In the genomic region with DNA sequence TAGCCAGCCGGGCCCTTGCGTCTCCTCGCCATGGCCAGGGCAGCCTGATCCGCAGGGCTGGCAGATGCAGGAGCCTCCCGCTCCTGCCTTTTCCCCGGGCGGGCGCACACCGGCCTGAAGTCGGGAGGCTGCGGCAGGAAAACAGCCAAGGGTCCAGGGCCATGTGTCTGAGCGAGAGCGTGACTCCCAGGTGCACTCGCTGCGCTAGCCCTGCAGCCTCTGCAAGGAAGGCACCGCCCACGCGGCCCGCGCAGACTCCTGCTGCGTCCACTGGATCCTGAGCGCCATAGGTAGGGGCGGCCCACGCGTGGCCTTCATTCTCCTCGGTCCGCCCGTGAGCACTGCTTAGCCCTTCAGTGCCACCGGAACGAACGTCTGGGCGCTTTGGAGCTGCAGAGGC, we compare ENCODE assay signal across 1 cellular context.
TF ChIP-seq lines count a peak whose summit lies in the region.

No MANE protein-coding gene starts in this region.

TF ChIP-seq in K562, 482 proteins besides CTCF, POLR2A, EP300 and RAD21 (continued from another document):
- TF ChIP-seq NRF1 (conservative IDR thresholded peaks at IDR 0.05 in 1 of 2, IDR thresholded peaks at IDR 0.05 in 1 of 2) (0 out of 4 replicates have a peak, but pooled peaks of 1 of the 2 experiments have one; percentile 18), POLR2G (IDR thresholded peaks at IDR 0.05; ENCODE audit: low read depth, low read length) (0 out of 2 replicates have a peak, but pooled peaks have one; percentile 24), ZSCAN32 (CRISPR knock-in tag; IDR thresholded peaks at IDR 0.05) (no peak), CXXC5 (CRISPR knock-in tag; IDR thresholded peaks at IDR 0.05) (0 out of 2 replicates have a peak, but pooled peaks have one; percentile 41), WHSC1 (IDR thresholded peaks at IDR 0.05; ENCODE audit: low read length) (no peak), RFX1 (IDR thresholded peaks at IDR 0.05) (no peak), ZSCAN29 (IDR thresholded peaks at IDR 0.05) (no peak)
- TF ChIP-seq, protein P1, sequence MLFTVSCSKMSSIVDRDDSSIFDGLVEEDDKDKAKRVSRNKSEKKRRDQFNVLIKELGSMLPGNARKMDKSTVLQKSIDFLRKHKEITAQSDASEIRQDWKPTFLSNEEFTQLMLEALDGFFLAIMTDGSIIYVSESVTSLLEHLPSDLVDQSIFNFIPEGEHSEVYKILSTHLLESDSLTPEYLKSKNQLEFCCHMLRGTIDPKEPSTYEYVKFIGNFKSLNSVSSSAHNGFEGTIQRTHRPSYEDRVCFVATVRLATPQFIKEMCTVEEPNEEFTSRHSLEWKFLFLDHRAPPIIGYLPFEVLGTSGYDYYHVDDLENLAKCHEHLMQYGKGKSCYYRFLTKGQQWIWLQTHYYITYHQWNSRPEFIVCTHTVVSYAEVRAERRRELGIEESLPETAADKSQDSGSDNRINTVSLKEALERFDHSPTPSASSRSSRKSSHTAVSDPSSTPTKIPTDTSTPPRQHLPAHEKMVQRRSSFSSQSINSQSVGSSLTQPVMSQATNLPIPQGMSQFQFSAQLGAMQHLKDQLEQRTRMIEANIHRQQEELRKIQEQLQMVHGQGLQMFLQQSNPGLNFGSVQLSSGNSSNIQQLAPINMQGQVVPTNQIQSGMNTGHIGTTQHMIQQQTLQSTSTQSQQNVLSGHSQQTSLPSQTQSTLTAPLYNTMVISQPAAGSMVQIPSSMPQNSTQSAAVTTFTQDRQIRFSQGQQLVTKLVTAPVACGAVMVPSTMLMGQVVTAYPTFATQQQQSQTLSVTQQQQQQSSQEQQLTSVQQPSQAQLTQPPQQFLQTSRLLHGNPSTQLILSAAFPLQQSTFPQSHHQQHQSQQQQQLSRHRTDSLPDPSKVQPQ (CRISPR knock-in tag; IDR thresholded peaks at IDR 0.05; ENCODE audit: borderline replicate concordance) = no peak
- TF ChIP-seq, protein P2, sequence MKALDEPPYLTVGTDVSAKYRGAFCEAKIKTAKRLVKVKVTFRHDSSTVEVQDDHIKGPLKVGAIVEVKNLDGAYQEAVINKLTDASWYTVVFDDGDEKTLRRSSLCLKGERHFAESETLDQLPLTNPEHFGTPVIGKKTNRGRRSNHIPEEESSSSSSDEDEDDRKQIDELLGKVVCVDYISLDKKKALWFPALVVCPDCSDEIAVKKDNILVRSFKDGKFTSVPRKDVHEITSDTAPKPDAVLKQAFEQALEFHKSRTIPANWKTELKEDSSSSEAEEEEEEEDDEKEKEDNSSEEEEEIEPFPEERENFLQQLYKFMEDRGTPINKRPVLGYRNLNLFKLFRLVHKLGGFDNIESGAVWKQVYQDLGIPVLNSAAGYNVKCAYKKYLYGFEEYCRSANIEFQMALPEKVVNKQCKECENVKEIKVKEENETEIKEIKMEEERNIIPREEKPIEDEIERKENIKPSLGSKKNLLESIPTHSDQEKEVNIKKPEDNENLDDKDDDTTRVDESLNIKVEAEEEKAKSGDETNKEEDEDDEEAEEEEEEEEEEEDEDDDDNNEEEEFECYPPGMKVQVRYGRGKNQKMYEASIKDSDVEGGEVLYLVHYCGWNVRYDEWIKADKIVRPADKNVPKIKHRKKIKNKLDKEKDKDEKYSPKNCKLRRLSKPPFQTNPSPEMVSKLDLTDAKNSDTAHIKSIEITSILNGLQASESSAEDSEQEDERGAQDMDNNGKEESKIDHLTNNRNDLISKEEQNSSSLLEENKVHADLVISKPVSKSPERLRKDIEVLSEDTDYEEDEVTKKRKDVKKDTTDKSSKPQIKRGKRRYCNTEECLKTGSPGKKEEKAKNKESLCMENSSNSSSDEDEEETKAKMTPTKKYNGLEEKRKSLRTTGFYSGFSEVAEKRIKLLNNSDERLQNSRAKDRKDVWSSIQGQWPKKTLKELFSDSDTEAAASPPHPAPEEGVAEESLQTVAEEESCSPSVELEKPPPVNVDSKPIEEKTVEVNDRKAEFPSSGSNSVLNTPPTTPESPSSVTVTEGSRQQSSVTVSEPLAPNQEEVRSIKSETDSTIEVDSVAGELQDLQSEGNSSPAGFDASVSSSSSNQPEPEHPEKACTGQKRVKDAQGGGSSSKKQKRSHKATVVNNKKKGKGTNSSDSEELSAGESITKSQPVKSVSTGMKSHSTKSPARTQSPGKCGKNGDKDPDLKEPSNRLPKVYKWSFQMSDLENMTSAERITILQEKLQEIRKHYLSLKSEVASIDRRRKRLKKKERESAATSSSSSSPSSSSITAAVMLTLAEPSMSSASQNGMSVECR (CRISPR knock-in tag; IDR thresholded peaks at IDR 0.05) = no peak
- TF ChIP-seq, protein P3, sequence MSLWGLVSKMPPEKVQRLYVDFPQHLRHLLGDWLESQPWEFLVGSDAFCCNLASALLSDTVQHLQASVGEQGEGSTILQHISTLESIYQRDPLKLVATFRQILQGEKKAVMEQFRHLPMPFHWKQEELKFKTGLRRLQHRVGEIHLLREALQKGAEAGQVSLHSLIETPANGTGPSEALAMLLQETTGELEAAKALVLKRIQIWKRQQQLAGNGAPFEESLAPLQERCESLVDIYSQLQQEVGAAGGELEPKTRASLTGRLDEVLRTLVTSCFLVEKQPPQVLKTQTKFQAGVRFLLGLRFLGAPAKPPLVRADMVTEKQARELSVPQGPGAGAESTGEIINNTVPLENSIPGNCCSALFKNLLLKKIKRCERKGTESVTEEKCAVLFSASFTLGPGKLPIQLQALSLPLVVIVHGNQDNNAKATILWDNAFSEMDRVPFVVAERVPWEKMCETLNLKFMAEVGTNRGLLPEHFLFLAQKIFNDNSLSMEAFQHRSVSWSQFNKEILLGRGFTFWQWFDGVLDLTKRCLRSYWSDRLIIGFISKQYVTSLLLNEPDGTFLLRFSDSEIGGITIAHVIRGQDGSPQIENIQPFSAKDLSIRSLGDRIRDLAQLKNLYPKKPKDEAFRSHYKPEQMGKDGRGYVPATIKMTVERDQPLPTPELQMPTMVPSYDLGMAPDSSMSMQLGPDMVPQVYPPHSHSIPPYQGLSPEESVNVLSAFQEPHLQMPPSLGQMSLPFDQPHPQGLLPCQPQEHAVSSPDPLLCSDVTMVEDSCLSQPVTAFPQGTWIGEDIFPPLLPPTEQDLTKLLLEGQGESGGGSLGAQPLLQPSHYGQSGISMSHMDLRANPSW (CRISPR knock-in tag; IDR thresholded peaks at IDR 0.05) = no peak
- TF ChIP-seq, protein P4, sequence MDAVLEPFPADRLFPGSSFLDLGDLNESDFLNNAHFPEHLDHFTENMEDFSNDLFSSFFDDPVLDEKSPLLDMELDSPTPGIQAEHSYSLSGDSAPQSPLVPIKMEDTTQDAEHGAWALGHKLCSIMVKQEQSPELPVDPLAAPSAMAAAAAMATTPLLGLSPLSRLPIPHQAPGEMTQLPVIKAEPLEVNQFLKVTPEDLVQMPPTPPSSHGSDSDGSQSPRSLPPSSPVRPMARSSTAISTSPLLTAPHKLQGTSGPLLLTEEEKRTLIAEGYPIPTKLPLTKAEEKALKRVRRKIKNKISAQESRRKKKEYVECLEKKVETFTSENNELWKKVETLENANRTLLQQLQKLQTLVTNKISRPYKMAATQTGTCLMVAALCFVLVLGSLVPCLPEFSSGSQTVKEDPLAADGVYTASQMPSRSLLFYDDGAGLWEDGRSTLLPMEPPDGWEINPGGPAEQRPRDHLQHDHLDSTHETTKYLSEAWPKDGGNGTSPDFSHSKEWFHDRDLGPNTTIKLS (IDR thresholded peaks at IDR 0.05; ENCODE audit: borderline replicate concordance, low read depth) = no peak
- TF ChIP-seq, protein P5, sequence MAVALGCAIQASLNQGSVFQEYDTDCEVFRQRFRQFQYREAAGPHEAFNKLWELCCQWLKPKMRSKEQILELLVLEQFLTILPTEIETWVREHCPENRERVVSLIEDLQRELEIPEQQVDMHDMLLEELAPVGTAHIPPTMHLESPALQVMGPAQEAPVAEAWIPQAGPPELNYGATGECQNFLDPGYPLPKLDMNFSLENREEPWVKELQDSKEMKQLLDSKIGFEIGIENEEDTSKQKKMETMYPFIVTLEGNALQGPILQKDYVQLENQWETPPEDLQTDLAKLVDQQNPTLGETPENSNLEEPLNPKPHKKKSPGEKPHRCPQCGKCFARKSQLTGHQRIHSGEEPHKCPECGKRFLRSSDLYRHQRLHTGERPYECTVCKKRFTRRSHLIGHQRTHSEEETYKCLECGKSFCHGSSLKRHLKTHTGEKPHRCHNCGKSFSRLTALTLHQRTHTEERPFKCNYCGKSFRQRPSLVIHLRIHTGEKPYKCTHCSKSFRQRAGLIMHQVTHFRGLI (CRISPR knock-in tag; IDR thresholded peaks at IDR 0.05) = no peak
- TF ChIP-seq, protein P6, sequence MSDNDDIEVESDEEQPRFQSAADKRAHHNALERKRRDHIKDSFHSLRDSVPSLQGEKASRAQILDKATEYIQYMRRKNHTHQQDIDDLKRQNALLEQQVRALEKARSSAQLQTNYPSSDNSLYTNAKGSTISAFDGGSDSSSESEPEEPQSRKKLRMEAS (CRISPR knock-in tag; IDR thresholded peaks at IDR 0.05) = peak; percentile 69
